In the genomic region with DNA sequence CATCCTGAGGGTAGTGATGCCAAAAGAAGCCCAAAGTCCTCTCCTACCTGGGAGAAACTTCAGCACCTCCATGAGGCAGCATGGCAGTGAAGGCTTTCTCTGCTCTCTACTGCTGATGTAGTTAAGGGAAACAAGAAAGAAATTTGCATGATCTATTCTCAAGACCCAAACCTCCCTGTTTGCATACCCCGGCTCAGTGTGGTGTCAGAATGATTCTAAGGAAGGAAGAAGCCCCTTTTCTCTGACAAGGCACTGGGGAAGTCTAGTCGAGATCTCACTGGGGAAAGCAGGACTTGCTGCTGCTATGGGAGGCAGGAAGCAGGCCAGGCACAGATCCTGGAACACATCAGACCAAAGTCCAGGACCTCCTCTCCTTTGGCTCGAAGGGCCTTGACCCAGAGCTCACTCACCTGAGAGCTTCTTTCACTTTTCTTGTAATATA, we compare ENCODE assay signal across 1 cellular context.
TF ChIP-seq lines count a peak whose summit lies in the region.

No MANE protein-coding gene starts in this region.

TF ChIP-seq in GM12878, 131 proteins besides CTCF, POLR2A, EP300 and RAD21 (continued from another document):
- TF ChIP-seq SKIL (IDR thresholded peaks at IDR 0.05; ENCODE audit: low read depth, poor library complexity, severe bottlenecking) (no peak), ZNF207 (IDR thresholded peaks at IDR 0.05; ENCODE audit: borderline replicate concordance) (no peak), PBX3 (IDR thresholded peaks at IDR 0.05; ENCODE audit: insufficient replicate concordance, low read depth, low read length) (no peak), YY1 (IDR thresholded peaks at IDR 0.05; ENCODE audit: low read depth, low read length) (peak; percentile 54; the same call in 1 of the 2 replicates), TBL1XR1 (IDR thresholded peaks at IDR 0.05; ENCODE audit: low read depth, low read length) (no peak), PRDM15 (CRISPR knock-in tag; IDR thresholded peaks at IDR 0.05) (no peak), HDGF (IDR thresholded peaks at IDR 0.05) (0 out of 2 replicates have a peak, but pooled peaks have one; percentile 17), SREBF2 (IDR thresholded peaks at IDR 0.05; ENCODE audit: low read length) (no peak), SIX5 (IDR thresholded peaks at IDR 0.05; ENCODE audit: low read depth, low read length, severe bottlenecking) (no peak), POLR2AphosphoS5 (IDR thresholded peaks at IDR 0.05; ENCODE audit: low read length) (peak; percentile 94)
